Comparison of ENCODE assay signal across 21 cellular contexts in genomic region chr9:88873635-88874034, GRCh38.
"Had no signal": no experiment of that assay in that cellular context is flagged by ENCODE, and none has a peak within 500 bp of the region (broad histone marks: within the 10 kb centered on the region; RNA-seq: fewer than 3 reads in every experiment).

No MANE protein-coding gene starts in this region.

- H3K4me1 ChIP-seq: breast epithelium, foreskin keratinocyte, suprapubic skin, transverse colon had no signal

- ATAC-seq: activated naive CD8-positive, alpha-beta T cell treated with anti-CD3 and anti-CD28 coated beads, Interleukin-2, amount 50 U/mL, for 24 hours; activated T-helper 17 cell treated with anti-CD3 and anti-CD28 coated beads, Interleukin-2, amount 50 U/mL, for 72 hours; foreskin keratinocyte; naive thymus-derived CD4-positive, alpha-beta T cell had no signal

- H3K4me3 ChIP-seq: breast epithelium, esophagus muscularis mucosa, smooth muscle cell, suprapubic skin, transverse colon had no signal

- H3K27me3 ChIP-seq: breast epithelium, esophagus muscularis mucosa, suprapubic skin, transverse colon had no signal

- H3K27ac ChIP-seq: breast epithelium, esophagus muscularis mucosa, foreskin keratinocyte, suprapubic skin, transverse colon, WERI-Rb-1 had no signal

- H3K9me3 ChIP-seq: esophagus muscularis mucosa, transverse colon had no signal

- DNase-seq: activated CD4-positive, alpha-beta memory T cell treated with anti-CD3 and anti-CD28 coated beads, Interleukin-2, amount 10 ng/mL, durations not matched to agents 7 days and 5 days; activated CD4-positive, alpha-beta T cell treated with anti-CD3 and anti-CD28 coated beads, Interleukin-2, amount 10 ng/mL, durations not matched to agents 24 days and 14 days; activated CD4-positive, CD25-positive, alpha-beta regulatory T cell treated with anti-CD3 and anti-CD28 coated beads, Interleukin-2, amount 50 U/mL, for 72 hours; activated gamma-delta T cell treated with Interleukin-2 at 50 U/mL for 16 hours; activated naive CD8-positive, alpha-beta T cell treated with anti-CD3 and anti-CD28 coated beads, Interleukin-2, amount 50 U/mL, for 24 hours; activated T-cell treated with anti-CD3 and anti-CD28 coated beads, Interleukin-2, amount 50 U/mL, for 4 hours; amygdala; foreskin keratinocyte; midbrain; naive thymus-derived CD4-positive, alpha-beta T cell; stimulated activated CD4-positive, alpha-beta T cell treated with anti-CD3 and anti-CD28 coated beads, Interleukin-15, amount 100 ng/mL, for 24 hours; stimulated activated CD4-positive, alpha-beta T cell treated with anti-CD3 and anti-CD28 coated beads, Interleukin-2, amount 100 ng/mL, for 24 hours; stimulated activated naive CD4-positive, alpha-beta T cell; T-helper 9 cell; transverse colon; WERI-Rb-1 had no signal

- H3K36me3 ChIP-seq: breast epithelium, esophagus muscularis mucosa, suprapubic skin, transverse colon, WERI-Rb-1 had no signal
